10 cellular contexts compared by ENCODE assay signal in the genomic region with DNA sequence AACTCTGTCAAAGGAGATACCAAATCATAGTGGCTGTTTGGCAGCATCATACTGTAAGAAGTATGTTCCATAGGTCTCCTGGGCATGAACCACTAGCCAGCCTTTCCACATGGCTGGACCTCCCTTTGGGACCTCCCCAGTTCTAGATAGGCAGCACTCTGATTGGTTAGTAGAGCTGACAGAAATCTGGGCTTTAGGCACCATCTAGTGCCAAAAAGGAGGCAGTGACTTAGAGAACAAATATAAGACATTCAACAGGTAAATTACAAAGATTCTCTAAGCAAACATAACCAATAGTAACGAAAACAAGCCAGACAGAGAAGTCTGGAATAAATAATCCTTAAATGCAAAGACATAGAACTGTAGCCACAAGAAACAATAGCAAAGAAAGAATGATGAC.
DNase-seq lines count a peak whose midpoint lies in the region; ATAC-seq, FAIRE-seq and TF ChIP-seq lines count a peak whose summit lies in the region.
"Had no signal": no experiment of that assay in that cellular context is flagged by ENCODE, and none has a peak within 500 bp of the region (broad histone marks: within the 10 kb centered on the region; RNA-seq: fewer than 3 reads in every experiment).

No MANE protein-coding gene starts in this region.

- TF ChIP-seq CTCF in HCT116 (IDR thresholded peaks at IDR 0.05 in 2 of 3, conservative IDR thresholded peaks at IDR 0.05 in 1 of 3; ENCODE audit: borderline replicate concordance in 1 of 3, insufficient read depth in 1 of 3, low read depth in 2 of 3, low read length in 2 of 3) = peak; percentile 17 to 53 (median 29); a peak in 4 of 6 replicates
- peak; percentile 25 for TF ChIP-seq CTCF in hepatocyte (IDR thresholded peaks at IDR 0.05; ENCODE audit: poor library complexity)

- H2AFZ ChIP-seq in HCT116 (ENCODE audit: low read depth, low read length, poor library complexity, severe bottlenecking) = no peak overlapping the region
- H2AFZ ChIP-seq in hepatocyte = no peak overlapping the region
- H2AFZ ChIP-seq: parathyroid adenoma had no signal

- DNase-seq in AG08395 (ENCODE audit: low spot score) (peak; percentile 19), HCT116 (ENCODE audit: low read depth, low spot score) (peak; percentile 36), SK-N-DZ (ENCODE audit: low spot score) (peak; percentile 55), hepatocyte (ENCODE audit: low spot score) (peak; percentile 5), RPMI8226 (no peak), HTR-8/SVneo (ENCODE audit: insufficient read length, low spot score) (no peak)
- no peak for DNase-seq in stimulated activated CD4-positive, alpha-beta T cell treated with anti-CD3 and anti-CD28 coated beads, Interleukin-4, amount 100 ng/mL, for 1 hour
- DNase-seq: activated naive CD8-positive, alpha-beta T cell treated with anti-CD3 and anti-CD28 coated beads, Interleukin-2, amount 10 ng/mL, durations not matched to agents 7 days and 5 days had no signal

- no peaks in the 10 kb centered on the region for H4K20me1 ChIP-seq in HCT116 (ENCODE audit: insufficient read depth)
- H4K20me1 ChIP-seq in hepatocyte (ENCODE audit: insufficient read depth, poor library complexity, severe bottlenecking) = no peaks in the 10 kb centered on the region

- H3K9me2 ChIP-seq in HCT116 (ENCODE audit: insufficient read depth) (no peaks in the 10 kb centered on the region), hepatocyte (replicated peaks; ENCODE audit: insufficient read depth) (no peaks in the 10 kb centered on the region)

- WGBS in hepatocyte (ENCODE audit: low lambda C conversion rate, missing lambda C conversion rate) = 84% methylated on average over 1 of the region's 1 CpG

- TF ChIP-seq RAD21 in HCT116 (IDR thresholded peaks at IDR 0.05; ENCODE audit: low read depth) = peak; percentile 66

- intact Hi-C loops in HCT116 (cut with micrococcal nuclease) = loop anchor here (5.0 kb wide), 1 partner anchor 463 kb away; no protein-coding TSS in a partner anchor

- no peak for FAIRE-seq in HTR-8/SVneo (lab: Jason Lieb, UNC)

- H3K9ac ChIP-seq in HCT116 (ENCODE audit: low read length) = no peak overlapping the region
- H3K9ac ChIP-seq: parathyroid adenoma had no signal

- RAD21 ChIA-PET in HCT116 (lab: Charles Lee; ENCODE audit: low non-redundant PET in 1 of 2, low total read pairs in 2 of 2, uncharacterized antibody in 2 of 2, unreplicated experiment in 2 of 2) = no interaction called here

- H3K4me1 ChIP-seq in HCT116 (ENCODE audit: control insufficient read depth in 1 of 2, insufficient read depth in 2 of 2, low read length in 2 of 2) (no peaks in the 10 kb centered on the region), hepatocyte (ENCODE audit: insufficient read depth) (no peaks in the 10 kb centered on the region)
- H3K4me1 ChIP-seq: parathyroid adenoma had no signal

- no TSS peak for BruUV-seq in HCT116 (replicated peaks; lab: Mats Ljungman, UMichigan)

- peak; percentile 73 for ATAC-seq in HCT116
- no peak for ATAC-seq in GM21825 (IDR thresholded peaks at IDR 0.05; ENCODE audit: unreplicated experiment)

- H3K27me3 ChIP-seq in HCT116 (ENCODE audit: insufficient read depth, low read length) = no peaks in the 10 kb centered on the region
- H3K27me3 ChIP-seq in hepatocyte = no peaks in the 10 kb centered on the region

- no peak for TF ChIP-seq POLR2A in HCT116 (IDR thresholded peaks at IDR 0.05; ENCODE audit: borderline replicate concordance, extremely low read depth, insufficient read depth, insufficient read length)

- H3K79me2 ChIP-seq in HCT116 (ENCODE audit: insufficient read depth, low read length) (no peaks in the 10 kb centered on the region), hepatocyte (no peaks in the 10 kb centered on the region)
- H3K79me2 ChIP-seq: parathyroid adenoma had no signal

- H3K4me2 ChIP-seq in HCT116 (ENCODE audit: low read length) (no peak overlapping the region), hepatocyte (no peak overlapping the region)

- CTCF ChIA-PET in HCT116 (lab: Charles Lee) = interaction anchor here (1.0 kb wide), 1 partner anchor 463 kb away, joined by 3 read pairs; no protein-coding TSS in a partner anchor

- H3K36me3 ChIP-seq in HCT116 (ENCODE audit: control insufficient read depth in 1 of 2, insufficient read depth in 2 of 2, low read length in 2 of 2) = no peaks in the 10 kb centered on the region
- no peaks in the 10 kb centered on the region for H3K36me3 ChIP-seq in hepatocyte (replicated peaks; ENCODE audit: insufficient read depth, low read depth)

- no peaks in the 10 kb centered on the region for H3K9me3 ChIP-seq in HCT116 (ENCODE audit: control insufficient read depth in 1 of 2, insufficient read depth in 1 of 2, low read depth in 1 of 2, low read length in 2 of 2)
- H3K9me3 ChIP-seq in hepatocyte (ENCODE audit: low read depth) = no peaks in the 10 kb centered on the region

- H3K27ac ChIP-seq in HCT116 (ENCODE audit: low read depth, low read length) = no peak overlapping the region
- H3K27ac ChIP-seq in hepatocyte = no peak overlapping the region
- H3K27ac ChIP-seq: parathyroid adenoma had no signal

- H3K4me3 ChIP-seq in HCT116 (replicated peaks in 1 of 2; ENCODE audit: low read depth in 1 of 2, low read length in 2 of 2) (no peak overlapping the region), hepatocyte (no peak overlapping the region)

- POLR2A ChIA-PET in HCT116 (lab: Charles Lee) = no interaction called here

TF ChIP-seq in HCT116, 20 proteins besides CTCF, POLR2A, EP300 and RAD21:
- TF ChIP-seq EZH2phosphoT487 (IDR thresholded peaks at IDR 0.05; ENCODE audit: borderline replicate concordance) (no peak), CBX3 (IDR thresholded peaks at IDR 0.05; ENCODE audit: low read depth) (no peak), ZNF274 (IDR thresholded peaks at IDR 0.05; ENCODE audit: low read depth, low read length) (no peak), EGR1 (IDR thresholded peaks at IDR 0.05; ENCODE audit: low read depth) (no peak), REST (IDR thresholded peaks at IDR 0.05; ENCODE audit: low read depth) (no peak), POLR2AphosphoS5 (IDR thresholded peaks at IDR 0.05; ENCODE audit: low read depth, low read length) (no peak), SP1 (IDR thresholded peaks at IDR 0.05; ENCODE audit: low read depth) (no peak), SIN3A (IDR thresholded peaks at IDR 0.05; ENCODE audit: low read depth) (no peak), FOSL1 (IDR thresholded peaks at IDR 0.05; ENCODE audit: low read depth) (no peak), SRF (IDR thresholded peaks at IDR 0.05; ENCODE audit: low read depth) (no peak), ZFX (IDR thresholded peaks at IDR 0.05) (no peak), TCF7L2 (IDR thresholded peaks at IDR 0.05; ENCODE audit: borderline replicate concordance, extremely low read depth, insufficient read depth, insufficient read length) (no peak), CEBPB (IDR thresholded peaks at IDR 0.05; ENCODE audit: low read depth) (no peak), YY1 (IDR thresholded peaks at IDR 0.05; ENCODE audit: extremely low read depth, insufficient replicate concordance, low read depth, low read length) (no peak), ELF1 (IDR thresholded peaks at IDR 0.05; ENCODE audit: borderline replicate concordance, low read depth) (no peak), EZH2 (IDR thresholded peaks at IDR 0.05) (no peak)
- TF ChIP-seq, protein P1, sequence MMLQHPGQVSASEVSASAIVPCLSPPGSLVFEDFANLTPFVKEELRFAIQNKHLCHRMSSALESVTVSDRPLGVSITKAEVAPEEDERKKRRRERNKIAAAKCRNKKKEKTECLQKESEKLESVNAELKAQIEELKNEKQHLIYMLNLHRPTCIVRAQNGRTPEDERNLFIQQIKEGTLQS (IDR thresholded peaks at IDR 0.05) = no peak
TF ChIP-seq in HCT116: peak in this region for 0.

Comparison
In these comparisons a context has a peak if more than half of its experiments do, and no peak if none do; other contexts are left out.
1. DNase-seq: peak in AG08395 (single experiment), HCT116 (single experiment), SK-N-DZ (single experiment) and hepatocyte (single experiment); none in RPMI8226 (single experiment), stimulated activated CD4-positive, alpha-beta T cell treated with anti-CD3 and anti-CD28 coated beads, Interleukin-4, amount 100 ng/mL, for 1 hour (single experiment) and HTR-8/SVneo (single experiment).